21 cellular contexts compared by ENCODE assay signal in the genomic region with DNA sequence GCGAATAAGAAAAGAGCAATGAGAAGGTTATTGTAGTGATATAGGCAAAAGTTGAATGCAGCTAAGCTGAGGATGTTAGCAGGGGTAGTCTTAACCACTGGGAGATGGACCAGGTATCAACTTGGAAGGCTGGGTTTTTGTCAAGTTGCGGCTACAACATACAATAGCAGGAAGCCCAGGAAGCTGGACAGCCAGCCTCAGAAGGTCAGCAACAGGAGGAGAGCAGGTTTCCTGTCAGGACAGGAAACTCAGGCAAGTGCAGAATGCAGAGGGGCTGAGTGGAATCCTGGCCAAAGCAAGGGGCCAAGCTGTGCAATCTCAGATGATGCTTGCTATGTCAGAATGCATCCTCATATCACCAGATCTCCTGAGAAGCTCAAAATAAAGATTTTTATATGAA.
"Had no signal": no experiment of that assay in that cellular context is flagged by ENCODE, and none has a peak within 500 bp of the region (broad histone marks: within the 10 kb centered on the region; RNA-seq: fewer than 3 reads in every experiment).

No MANE protein-coding gene starts in this region.

- H3K36me3 Mint-ChIP-seq: naive B cell had no signal

- DNase-seq: cerebellar nuclear complex; dorsolateral prefrontal cortex; effector CD8-positive, alpha-beta T cell; gastrocnemius medialis; islet precursor cell; left lung; lower lobe of right lung; mesenchymal stem cell; midbrain; naive B cell; posterior cingulate gyrus; sigmoid colon; stimulated activated CD4-positive, alpha-beta T cell treated with anti-CD3 and anti-CD28 coated beads, Interleukin-2, amount 100 ng/mL, for 24 hours; stimulated activated CD4-positive, alpha-beta T cell treated with anti-CD3 and anti-CD28 coated beads, Interleukin-4, amount 100 ng/mL, for 4 hours; stimulated activated naive CD4-positive, alpha-beta T cell; trophoblast cell had no signal

- H3K4me1 ChIP-seq: left lung had no signal

- FAIRE-seq: colon had no signal

- H3K4me3 ChIP-seq: dorsolateral prefrontal cortex, esophagus muscularis mucosa, gastrocnemius medialis, left lung, lower lobe of right lung, right atrium auricular region, sigmoid colon, skin epidermis had no signal

- H3K9me3 ChIP-seq: gastrocnemius medialis, left lung, lower lobe of right lung, right atrium auricular region, sigmoid colon had no signal

- ATAC-seq: gastrocnemius medialis, left lung had no signal

- H3K27me3 ChIP-seq: esophagus muscularis mucosa, gastrocnemius medialis, left lung, right atrium auricular region, sigmoid colon had no signal

- H3K27ac ChIP-seq: dorsolateral prefrontal cortex, epithelial cell of prostate, esophagus muscularis mucosa, gastrocnemius medialis, left lung, lower lobe of right lung, right atrium auricular region, skin epidermis had no signal

- H3K36me3 ChIP-seq: esophagus muscularis mucosa, gastrocnemius medialis, left lung, lower lobe of right lung, right atrium auricular region, sigmoid colon had no signal
